In the genomic region with DNA sequence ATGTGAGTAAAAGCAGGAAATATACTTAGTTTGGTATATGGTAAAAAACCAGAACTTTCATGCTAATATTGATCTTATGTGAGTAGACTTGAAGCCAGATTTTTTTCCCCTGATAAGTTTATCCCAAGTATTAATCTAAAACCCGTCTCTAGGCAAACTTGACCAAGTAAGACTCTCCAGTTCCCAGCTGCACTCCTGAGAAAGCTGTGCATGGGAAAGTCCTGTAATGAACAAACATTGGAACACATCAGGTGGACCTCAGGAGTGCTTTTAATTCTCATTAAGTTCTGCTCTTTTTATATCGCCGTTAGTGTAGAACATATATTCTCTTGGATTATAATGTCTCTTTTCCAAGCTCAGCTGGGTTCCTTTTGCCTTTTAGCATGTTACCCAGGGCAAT, we compare ENCODE assay signal across 22 cellular contexts.
"Had no signal": no experiment of that assay in that cellular context is flagged by ENCODE, and none has a peak within 500 bp of the region (broad histone marks: within the 10 kb centered on the region; RNA-seq: fewer than 3 reads in every experiment).

No MANE protein-coding gene starts in this region.

- H3K4me3 Mint-ChIP-seq: dendritic cell treated with granulocyte-macrophage colony-stimulating factor and Interleukin-4, amounts not matched to agents 40 ng/mL and 50 ng/mL, for 4 days; effector memory CD8-positive, alpha-beta T cell; naive B cell had no signal

- H3K4me3 ChIP-seq: lung, spleen, stomach, thoracic aorta, transverse colon had no signal

- H3K9me3 Mint-ChIP-seq: dendritic cell treated with granulocyte-macrophage colony-stimulating factor and Interleukin-4, amounts not matched to agents 40 ng/mL and 50 ng/mL, for 4 days; effector memory CD8-positive, alpha-beta T cell; naive B cell had no signal

- H3K9me3 ChIP-seq: neutrophil, spleen, stomach, thoracic aorta, transverse colon had no signal

- H3K27me3 ChIP-seq: foreskin keratinocyte, neutrophil, spleen, stomach, transverse colon had no signal

- H3K27ac ChIP-seq: epithelial cell of prostate, foreskin keratinocyte, neutrophil, spleen, stomach, thoracic aorta, transverse colon had no signal

- H3K4me1 ChIP-seq: foreskin keratinocyte, stomach, transverse colon had no signal

- ATAC-seq: effector memory CD8-positive, alpha-beta T cell; foreskin keratinocyte; left cardiac atrium; left ventricle myocardium superior; sciatic nerve had no signal

- DNase-seq: effector memory CD8-positive, alpha-beta T cell; foreskin keratinocyte; kidney; left cardiac atrium; left ventricle myocardium superior; mesendoderm; naive B cell; posterior cingulate gyrus; spleen; stimulated activated CD4-positive, alpha-beta T cell treated with anti-CD3 and anti-CD28 coated beads, Interleukin-15, amount 100 ng/mL, for 24 hours; stimulated activated CD4-positive, alpha-beta T cell treated with anti-CD3 and anti-CD28 coated beads, Interleukin-1b, Interleukin-23, amount 100 ng/mL, for 48 hours; stimulated activated CD4-positive, alpha-beta T cell treated with anti-CD3 and anti-CD28 coated beads, Interleukin-4, amount 100 ng/mL, for 24 hours; stimulated activated naive CD4-positive, alpha-beta T cell; stomach; substantia nigra; transverse colon had no signal

- H3K27ac Mint-ChIP-seq: dendritic cell treated with granulocyte-macrophage colony-stimulating factor and Interleukin-4, amounts not matched to agents 40 ng/mL and 50 ng/mL, for 4 days had no signal

- H3K27me3 Mint-ChIP-seq: dendritic cell treated with granulocyte-macrophage colony-stimulating factor and Interleukin-4, amounts not matched to agents 40 ng/mL and 50 ng/mL, for 4 days; effector memory CD8-positive, alpha-beta T cell; naive B cell had no signal
